8 cellular contexts compared by ENCODE assay signal in genomic region chr1:145280638-145281036, GRCh38. TPM values are rescaled to one million over a fixed set of nuclear protein-coding genes. Genes with fewer than 3 reads are reported as not detected.
DNase-seq lines count a peak whose midpoint lies in the region; ATAC-seq and TF ChIP-seq lines count a peak whose summit lies in the region.
"Not testable (repeated sequence)": the region's sequence is repeated elsewhere in the genome, so short reads cannot be mapped to it uniquely, and the experiment has no call there.

No MANE protein-coding gene starts in this region.

- TF ChIP-seq POLR2A in upper lobe of left lung (IDR thresholded peaks at IDR 0.05): not testable (repeated sequence)

- TF ChIP-seq EP300 in upper lobe of left lung (IDR thresholded peaks at IDR 0.05): not testable (repeated sequence)

- H3K4me3 ChIP-seq in cardiac muscle cell (peak overlapping the region; percentile 32), rectal smooth muscle tissue (ENCODE audit: low read length) (peak overlapping the region; percentile 54), upper lobe of left lung (peak overlapping the region in 3 of 4 donors; percentile 41 to 52 (median 49))

- H3K4me1 Mint-ChIP-seq in T-helper 2 cell treated with Interferon-gamma antibody and Interleukin-4, amounts not matched to agents 5 μg/mL and 100 μg/mL, for 36 hours (ENCODE audit: low read depth): not testable (repeated sequence)

- ATAC-seq in GM19023 (IDR thresholded peaks at IDR 0.05; ENCODE audit: unreplicated experiment): peak; percentile 53
- peak; percentile 60 for ATAC-seq in HG03064 (IDR thresholded peaks at IDR 0.05; ENCODE audit: low read depth, unreplicated experiment)
- peak; percentile 38 to 58 for ATAC-seq in activated naive CD4-positive, alpha-beta T cell treated with anti-CD3 and anti-CD28 coated beads, Interleukin-2, amount 50 U/mL, for 72 hours
- ATAC-seq in upper lobe of left lung (ENCODE audit: low FRiP score in 2 of 2): peak; percentile 95 to 96

- WGBS in upper lobe of left lung, 2 donors: 0% methylated on average over 11 of the region's 24 CpGs; no CpG with 5 or more reads in 1 of the 2 donors

- H3K36me3 Mint-ChIP-seq in T-helper 2 cell treated with Interferon-gamma antibody and Interleukin-4, amounts not matched to agents 5 μg/mL and 100 μg/mL, for 36 hours (ENCODE audit: low read depth); activated naive CD4-positive, alpha-beta T cell treated with anti-CD3 and anti-CD28 coated beads, Interleukin-2, amount 50 U/mL, for 72 hours: not testable (repeated sequence)

- DNase-seq in NCI-H2107 treated with DMSO at 0.1 percent for 48 hours (lab: John Stamatoyannopoulos, UW; ENCODE audit: unreplicated experiment) (peak; percentile 63), upper lobe of left lung (peak; percentile 61 to 81)
- DNase-seq in T-helper 2 cell treated with Interferon-gamma antibody and Interleukin-4, amounts not matched to agents 5 μg/mL and 100 μg/mL, for 36 hours (ENCODE audit: low spot score): peak; percentile 78
- DNase-seq in activated naive CD4-positive, alpha-beta T cell treated with anti-CD3 and anti-CD28 coated beads, Interleukin-2, amount 50 U/mL, for 72 hours (ENCODE audit: low spot score in 2 of 2): peak; percentile 42 to 89
- DNase-seq in cardiac muscle cell (ENCODE audit: low read depth in 1 of 2, low spot score in 1 of 2): not testable (repeated sequence)

- H3K27ac ChIP-seq in cardiac muscle cell: peak overlapping the region; percentile 87
- not testable (repeated sequence) for H3K27ac ChIP-seq in rectal smooth muscle tissue (ENCODE audit: low read depth, low read length)
- H3K27ac ChIP-seq in upper lobe of left lung: peak overlapping the region; percentile 74 to 91 (median 88)

- peak overlapping the region; percentile 85 for H3K4me3 Mint-ChIP-seq in T-helper 2 cell treated with Interferon-gamma antibody and Interleukin-4, amounts not matched to agents 5 μg/mL and 100 μg/mL, for 36 hours

- H3K27ac Mint-ChIP-seq in T-helper 2 cell treated with Interferon-gamma antibody and Interleukin-4, amounts not matched to agents 5 μg/mL and 100 μg/mL, for 36 hours: peak overlapping the region; percentile 98
- peak overlapping the region; percentile 98 to 100 for H3K27ac Mint-ChIP-seq in activated naive CD4-positive, alpha-beta T cell treated with anti-CD3 and anti-CD28 coated beads, Interleukin-2, amount 50 U/mL, for 72 hours

- H3K27me3 Mint-ChIP-seq in T-helper 2 cell treated with Interferon-gamma antibody and Interleukin-4, amounts not matched to agents 5 μg/mL and 100 μg/mL, for 36 hours (ENCODE audit: low read depth): not testable (repeated sequence)

- H3K9ac ChIP-seq in rectal smooth muscle tissue (ENCODE audit: low read length): not testable (repeated sequence)

- not testable (repeated sequence) for H3K27me3 ChIP-seq in cardiac muscle cell; rectal smooth muscle tissue (ENCODE audit: control insufficient read depth, insufficient read depth, low read length); upper lobe of left lung

- not testable (repeated sequence) for H3K9me3 Mint-ChIP-seq in T-helper 2 cell treated with Interferon-gamma antibody and Interleukin-4, amounts not matched to agents 5 μg/mL and 100 μg/mL, for 36 hours; activated naive CD4-positive, alpha-beta T cell treated with anti-CD3 and anti-CD28 coated beads, Interleukin-2, amount 50 U/mL, for 72 hours

- H3K36me3 ChIP-seq in cardiac muscle cell; rectal smooth muscle tissue (ENCODE audit: control insufficient read depth, insufficient read depth, low read length); upper lobe of left lung: not testable (repeated sequence)

- not testable (repeated sequence) for H3K4me1 ChIP-seq in cardiac muscle cell (ENCODE audit: low read depth); rectal smooth muscle tissue (ENCODE audit: control insufficient read depth, insufficient read depth, low read length); upper lobe of left lung

- not testable (repeated sequence) for H3K9me3 ChIP-seq in cardiac muscle cell (ENCODE audit: low read depth); upper lobe of left lung

- TF ChIP-seq CTCF in cardiac muscle cell (IDR thresholded peaks at IDR 0.05; ENCODE audit: low read depth, low read length); upper lobe of left lung (IDR thresholded peaks at IDR 0.05): not testable (repeated sequence)

RNA-seq across cellular contexts. Expression of gene PPIAL4D, which starts 38.7 kb away (rescaled TPM):
- total RNA-seq in activated naive CD4-positive, alpha-beta T cell treated with anti-CD3 and anti-CD28 coated beads, Interleukin-2, amount 50 U/mL, for 72 hours: not detected
- total RNA-seq in cardiac muscle cell (not detected in 2 replicates), upper lobe of left lung (not detected)
- not detected in 2 replicates for polyA plus RNA-seq in cardiac muscle cell
